In genomic region chr1:30778156-30778978, GRCh38 we compare ENCODE assay signal across 1 cellular context.
TF ChIP-seq lines count a peak whose summit lies in the region.

No MANE protein-coding gene starts in this region.

TF ChIP-seq in K562, 482 proteins besides CTCF, POLR2A, EP300 and RAD21 (continues in another document):
- peak; percentile 98 for TF ChIP-seq MEIS2 (IDR thresholded peaks at IDR 0.05; ENCODE audit: partially characterized antibody)
- peak; percentile 85 for TF ChIP-seq NR4A1 (CRISPR knock-in tag; IDR thresholded peaks at IDR 0.05)
- TF ChIP-seq NR4A1 (tag; IDR thresholded peaks at IDR 0.05): peak; percentile 95
- no peak for TF ChIP-seq FOXJ3 (CRISPR knock-in tag; IDR thresholded peaks at IDR 0.05)
- peak; percentile 99 for TF ChIP-seq L3MBTL2 (IDR thresholded peaks at IDR 0.05)
- no peak; the same call in 1 of the 2 replicates for TF ChIP-seq OTX1 (CRISPR knock-in tag; IDR thresholded peaks at IDR 0.05)
- no peak for TF ChIP-seq PURB (CRISPR knock-in tag; IDR thresholded peaks at IDR 0.05; ENCODE audit: low read depth)
- TF ChIP-seq CBX8 (IDR thresholded peaks at IDR 0.05; ENCODE audit: borderline replicate concordance, extremely low read depth, low read depth, low read length, poor library complexity, severe bottlenecking): no peak
- no peak; the same call in 1 of the 2 replicates for TF ChIP-seq EHMT2 (IDR thresholded peaks at IDR 0.05)
- peak; percentile 95 for TF ChIP-seq ASH1L (IDR thresholded peaks at IDR 0.05; ENCODE audit: borderline replicate concordance, low read depth, partially characterized antibody)
- TF ChIP-seq, protein P1, sequence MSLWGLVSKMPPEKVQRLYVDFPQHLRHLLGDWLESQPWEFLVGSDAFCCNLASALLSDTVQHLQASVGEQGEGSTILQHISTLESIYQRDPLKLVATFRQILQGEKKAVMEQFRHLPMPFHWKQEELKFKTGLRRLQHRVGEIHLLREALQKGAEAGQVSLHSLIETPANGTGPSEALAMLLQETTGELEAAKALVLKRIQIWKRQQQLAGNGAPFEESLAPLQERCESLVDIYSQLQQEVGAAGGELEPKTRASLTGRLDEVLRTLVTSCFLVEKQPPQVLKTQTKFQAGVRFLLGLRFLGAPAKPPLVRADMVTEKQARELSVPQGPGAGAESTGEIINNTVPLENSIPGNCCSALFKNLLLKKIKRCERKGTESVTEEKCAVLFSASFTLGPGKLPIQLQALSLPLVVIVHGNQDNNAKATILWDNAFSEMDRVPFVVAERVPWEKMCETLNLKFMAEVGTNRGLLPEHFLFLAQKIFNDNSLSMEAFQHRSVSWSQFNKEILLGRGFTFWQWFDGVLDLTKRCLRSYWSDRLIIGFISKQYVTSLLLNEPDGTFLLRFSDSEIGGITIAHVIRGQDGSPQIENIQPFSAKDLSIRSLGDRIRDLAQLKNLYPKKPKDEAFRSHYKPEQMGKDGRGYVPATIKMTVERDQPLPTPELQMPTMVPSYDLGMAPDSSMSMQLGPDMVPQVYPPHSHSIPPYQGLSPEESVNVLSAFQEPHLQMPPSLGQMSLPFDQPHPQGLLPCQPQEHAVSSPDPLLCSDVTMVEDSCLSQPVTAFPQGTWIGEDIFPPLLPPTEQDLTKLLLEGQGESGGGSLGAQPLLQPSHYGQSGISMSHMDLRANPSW (CRISPR knock-in tag; IDR thresholded peaks at IDR 0.05): no peak
- TF ChIP-seq, protein P2, sequence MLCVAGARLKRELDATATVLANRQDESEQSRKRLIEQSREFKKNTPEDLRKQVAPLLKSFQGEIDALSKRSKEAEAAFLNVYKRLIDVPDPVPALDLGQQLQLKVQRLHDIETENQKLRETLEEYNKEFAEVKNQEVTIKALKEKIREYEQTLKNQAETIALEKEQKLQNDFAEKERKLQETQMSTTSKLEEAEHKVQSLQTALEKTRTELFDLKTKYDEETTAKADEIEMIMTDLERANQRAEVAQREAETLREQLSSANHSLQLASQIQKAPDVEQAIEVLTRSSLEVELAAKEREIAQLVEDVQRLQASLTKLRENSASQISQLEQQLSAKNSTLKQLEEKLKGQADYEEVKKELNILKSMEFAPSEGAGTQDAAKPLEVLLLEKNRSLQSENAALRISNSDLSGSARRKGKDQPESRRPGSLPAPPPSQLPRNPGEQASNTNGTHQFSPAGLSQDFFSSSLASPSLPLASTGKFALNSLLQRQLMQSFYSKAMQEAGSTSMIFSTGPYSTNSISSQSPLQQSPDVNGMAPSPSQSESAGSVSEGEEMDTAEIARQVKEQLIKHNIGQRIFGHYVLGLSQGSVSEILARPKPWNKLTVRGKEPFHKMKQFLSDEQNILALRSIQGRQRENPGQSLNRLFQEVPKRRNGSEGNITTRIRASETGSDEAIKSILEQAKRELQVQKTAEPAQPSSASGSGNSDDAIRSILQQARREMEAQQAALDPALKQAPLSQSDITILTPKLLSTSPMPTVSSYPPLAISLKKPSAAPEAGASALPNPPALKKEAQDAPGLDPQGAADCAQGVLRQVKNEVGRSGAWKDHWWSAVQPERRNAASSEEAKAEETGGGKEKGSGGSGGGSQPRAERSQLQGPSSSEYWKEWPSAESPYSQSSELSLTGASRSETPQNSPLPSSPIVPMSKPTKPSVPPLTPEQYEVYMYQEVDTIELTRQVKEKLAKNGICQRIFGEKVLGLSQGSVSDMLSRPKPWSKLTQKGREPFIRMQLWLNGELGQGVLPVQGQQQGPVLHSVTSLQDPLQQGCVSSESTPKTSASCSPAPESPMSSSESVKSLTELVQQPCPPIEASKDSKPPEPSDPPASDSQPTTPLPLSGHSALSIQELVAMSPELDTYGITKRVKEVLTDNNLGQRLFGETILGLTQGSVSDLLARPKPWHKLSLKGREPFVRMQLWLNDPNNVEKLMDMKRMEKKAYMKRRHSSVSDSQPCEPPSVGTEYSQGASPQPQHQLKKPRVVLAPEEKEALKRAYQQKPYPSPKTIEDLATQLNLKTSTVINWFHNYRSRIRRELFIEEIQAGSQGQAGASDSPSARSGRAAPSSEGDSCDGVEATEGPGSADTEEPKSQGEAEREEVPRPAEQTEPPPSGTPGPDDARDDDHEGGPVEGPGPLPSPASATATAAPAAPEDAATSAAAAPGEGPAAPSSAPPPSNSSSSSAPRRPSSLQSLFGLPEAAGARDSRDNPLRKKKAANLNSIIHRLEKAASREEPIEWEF (CRISPR knock-in tag; IDR thresholded peaks at IDR 0.05): peak; percentile 22; the same call in 1 of the 2 replicates
- TF ChIP-seq RBM15 (IDR thresholded peaks at IDR 0.05; ENCODE audit: insufficient read depth, low read length): no peak
- TF ChIP-seq RFX5 (IDR thresholded peaks at IDR 0.05; ENCODE audit: low read depth, low read length): no peak
- peak; percentile 81 for TF ChIP-seq CHD4 (IDR thresholded peaks at IDR 0.05; ENCODE audit: insufficient read depth, insufficient replicate concordance, low read depth, low read length, poor library complexity, severe bottlenecking)
- TF ChIP-seq FOXA3 (CRISPR knock-in tag; conservative IDR thresholded peaks at IDR 0.05 in 1 of 2, IDR thresholded peaks at IDR 0.05 in 1 of 2): peak in 1 of 2 experiments; percentile 89; a peak in 3 of 4 replicates
- TF ChIP-seq CTBP1 (IDR thresholded peaks at IDR 0.05; ENCODE audit: borderline replicate concordance): peak; percentile 92; the same call in 1 of the 2 replicates
- peak; percentile 47; the same call in 1 of the 2 replicates for TF ChIP-seq ETV1 (tag; conservative IDR thresholded peaks at IDR 0.05; ENCODE audit: low read depth)
- TF ChIP-seq, protein P3, sequence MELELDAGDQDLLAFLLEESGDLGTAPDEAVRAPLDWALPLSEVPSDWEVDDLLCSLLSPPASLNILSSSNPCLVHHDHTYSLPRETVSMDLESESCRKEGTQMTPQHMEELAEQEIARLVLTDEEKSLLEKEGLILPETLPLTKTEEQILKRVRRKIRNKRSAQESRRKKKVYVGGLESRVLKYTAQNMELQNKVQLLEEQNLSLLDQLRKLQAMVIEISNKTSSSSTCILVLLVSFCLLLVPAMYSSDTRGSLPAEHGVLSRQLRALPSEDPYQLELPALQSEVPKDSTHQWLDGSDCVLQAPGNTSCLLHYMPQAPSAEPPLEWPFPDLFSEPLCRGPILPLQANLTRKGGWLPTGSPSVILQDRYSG (tag; conservative IDR thresholded peaks at IDR 0.05; ENCODE audit: low read depth): peak; percentile 93
- no peak for TF ChIP-seq BRCA1 (IDR thresholded peaks at IDR 0.05)
- peak; percentile 93 for TF ChIP-seq BRCA1 (CRISPR knock-in tag; IDR thresholded peaks at IDR 0.05)
- TF ChIP-seq DACH1 (IDR thresholded peaks at IDR 0.05; ENCODE audit: partially characterized antibody): no peak
- no peak for TF ChIP-seq TAF15 (IDR thresholded peaks at IDR 0.05; ENCODE audit: low read depth, low read length)
- no peak for TF ChIP-seq E2F8 (IDR thresholded peaks at IDR 0.05; ENCODE audit: low read depth, partially characterized antibody)
- peak; percentile 82 for TF ChIP-seq CBFA2T2 (conservative IDR thresholded peaks at IDR 0.05)
- TF ChIP-seq RBM14 (IDR thresholded peaks at IDR 0.05; ENCODE audit: borderline replicate concordance, insufficient read depth, low read depth, low read length): no peak
- TF ChIP-seq, protein P4, sequence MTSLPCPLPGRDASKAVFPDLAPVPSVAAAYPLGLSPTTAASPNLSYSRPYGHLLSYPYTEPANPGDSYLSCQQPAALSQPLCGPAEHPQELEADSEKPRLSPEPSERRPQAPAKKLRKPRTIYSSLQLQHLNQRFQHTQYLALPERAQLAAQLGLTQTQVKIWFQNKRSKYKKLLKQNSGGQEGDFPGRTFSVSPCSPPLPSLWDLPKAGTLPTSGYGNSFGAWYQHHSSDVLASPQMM (CRISPR knock-in tag; IDR thresholded peaks at IDR 0.05): no peak
- TF ChIP-seq ZNF707 (CRISPR knock-in tag; conservative IDR thresholded peaks at IDR 0.05): peak; percentile 63; the same call in 1 of the 2 replicates
- TF ChIP-seq NFXL1 (CRISPR knock-in tag; IDR thresholded peaks at IDR 0.05): no peak; the same call in 1 of the 2 replicates
- no peak for TF ChIP-seq BMI1 (IDR thresholded peaks at IDR 0.05; ENCODE audit: low read length)
- TF ChIP-seq, protein P5, sequence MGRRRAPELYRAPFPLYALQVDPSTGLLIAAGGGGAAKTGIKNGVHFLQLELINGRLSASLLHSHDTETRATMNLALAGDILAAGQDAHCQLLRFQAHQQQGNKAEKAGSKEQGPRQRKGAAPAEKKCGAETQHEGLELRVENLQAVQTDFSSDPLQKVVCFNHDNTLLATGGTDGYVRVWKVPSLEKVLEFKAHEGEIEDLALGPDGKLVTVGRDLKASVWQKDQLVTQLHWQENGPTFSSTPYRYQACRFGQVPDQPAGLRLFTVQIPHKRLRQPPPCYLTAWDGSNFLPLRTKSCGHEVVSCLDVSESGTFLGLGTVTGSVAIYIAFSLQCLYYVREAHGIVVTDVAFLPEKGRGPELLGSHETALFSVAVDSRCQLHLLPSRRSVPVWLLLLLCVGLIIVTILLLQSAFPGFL (CRISPR knock-in tag; IDR thresholded peaks at IDR 0.05): no peak
- peak; percentile 55; the same call in 1 of the 2 replicates for TF ChIP-seq ZFP1 (CRISPR knock-in tag; IDR thresholded peaks at IDR 0.05)
- TF ChIP-seq HDAC6 (IDR thresholded peaks at IDR 0.05; ENCODE audit: low read depth, low read length): no peak
- TF ChIP-seq THRA (IDR thresholded peaks at IDR 0.05): no peak
- TF ChIP-seq MECOM (CRISPR knock-in tag; IDR thresholded peaks at IDR 0.05): peak; percentile 91
- TF ChIP-seq TSC22D4 (tag; IDR thresholded peaks at IDR 0.05): no peak
- TF ChIP-seq, protein P6, sequence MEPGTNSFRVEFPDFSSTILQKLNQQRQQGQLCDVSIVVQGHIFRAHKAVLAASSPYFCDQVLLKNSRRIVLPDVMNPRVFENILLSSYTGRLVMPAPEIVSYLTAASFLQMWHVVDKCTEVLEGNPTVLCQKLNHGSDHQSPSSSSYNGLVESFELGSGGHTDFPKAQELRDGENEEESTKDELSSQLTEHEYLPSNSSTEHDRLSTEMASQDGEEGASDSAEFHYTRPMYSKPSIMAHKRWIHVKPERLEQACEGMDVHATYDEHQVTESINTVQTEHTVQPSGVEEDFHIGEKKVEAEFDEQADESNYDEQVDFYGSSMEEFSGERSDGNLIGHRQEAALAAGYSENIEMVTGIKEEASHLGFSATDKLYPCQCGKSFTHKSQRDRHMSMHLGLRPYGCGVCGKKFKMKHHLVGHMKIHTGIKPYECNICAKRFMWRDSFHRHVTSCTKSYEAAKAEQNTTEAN (CRISPR knock-in tag; IDR thresholded peaks at IDR 0.05): peak; percentile 96
- TF ChIP-seq ZNF324 (CRISPR knock-in tag; IDR thresholded peaks at IDR 0.05): peak; percentile 69
- TF ChIP-seq, protein P7, sequence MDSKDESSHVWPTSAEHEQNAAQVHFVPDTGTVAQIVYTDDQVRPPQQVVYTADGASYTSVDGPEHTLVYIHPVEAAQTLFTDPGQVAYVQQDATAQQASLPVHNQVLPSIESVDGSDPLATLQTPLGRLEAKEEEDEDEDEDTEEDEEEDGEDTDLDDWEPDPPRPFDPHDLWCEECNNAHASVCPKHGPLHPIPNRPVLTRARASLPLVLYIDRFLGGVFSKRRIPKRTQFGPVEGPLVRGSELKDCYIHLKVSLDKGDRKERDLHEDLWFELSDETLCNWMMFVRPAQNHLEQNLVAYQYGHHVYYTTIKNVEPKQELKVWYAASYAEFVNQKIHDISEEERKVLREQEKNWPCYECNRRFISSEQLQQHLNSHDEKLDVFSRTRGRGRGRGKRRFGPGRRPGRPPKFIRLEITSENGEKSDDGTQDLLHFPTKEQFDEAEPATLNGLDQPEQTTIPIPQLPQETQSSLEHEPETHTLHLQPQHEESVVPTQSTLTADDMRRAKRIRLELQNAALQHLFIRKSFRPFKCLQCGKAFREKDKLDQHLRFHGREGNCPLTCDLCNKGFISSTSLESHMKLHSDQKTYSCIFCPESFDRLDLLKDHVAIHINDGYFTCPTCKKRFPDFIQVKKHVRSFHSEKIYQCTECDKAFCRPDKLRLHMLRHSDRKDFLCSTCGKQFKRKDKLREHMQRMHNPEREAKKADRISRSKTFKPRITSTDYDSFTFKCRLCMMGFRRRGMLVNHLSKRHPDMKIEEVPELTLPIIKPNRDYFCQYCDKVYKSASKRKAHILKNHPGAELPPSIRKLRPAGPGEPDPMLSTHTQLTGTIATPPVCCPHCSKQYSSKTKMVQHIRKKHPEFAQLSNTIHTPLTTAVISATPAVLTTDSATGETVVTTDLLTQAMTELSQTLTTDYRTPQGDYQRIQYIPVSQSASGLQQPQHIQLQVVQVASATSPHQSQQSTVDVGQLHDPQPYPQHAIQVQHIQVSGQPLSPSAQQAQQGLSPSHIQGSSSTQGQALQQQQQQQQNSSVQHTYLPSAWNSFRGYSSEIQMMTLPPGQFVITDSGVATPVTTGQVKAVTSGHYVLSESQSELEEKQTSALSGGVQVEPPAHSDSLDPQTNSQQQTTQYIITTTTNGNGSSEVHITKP (IDR thresholded peaks at IDR 0.05; ENCODE audit: partially characterized antibody): no peak
- TF ChIP-seq KLF16 (IDR thresholded peaks at IDR 0.05): peak; percentile 80
